In the genomic region with DNA sequence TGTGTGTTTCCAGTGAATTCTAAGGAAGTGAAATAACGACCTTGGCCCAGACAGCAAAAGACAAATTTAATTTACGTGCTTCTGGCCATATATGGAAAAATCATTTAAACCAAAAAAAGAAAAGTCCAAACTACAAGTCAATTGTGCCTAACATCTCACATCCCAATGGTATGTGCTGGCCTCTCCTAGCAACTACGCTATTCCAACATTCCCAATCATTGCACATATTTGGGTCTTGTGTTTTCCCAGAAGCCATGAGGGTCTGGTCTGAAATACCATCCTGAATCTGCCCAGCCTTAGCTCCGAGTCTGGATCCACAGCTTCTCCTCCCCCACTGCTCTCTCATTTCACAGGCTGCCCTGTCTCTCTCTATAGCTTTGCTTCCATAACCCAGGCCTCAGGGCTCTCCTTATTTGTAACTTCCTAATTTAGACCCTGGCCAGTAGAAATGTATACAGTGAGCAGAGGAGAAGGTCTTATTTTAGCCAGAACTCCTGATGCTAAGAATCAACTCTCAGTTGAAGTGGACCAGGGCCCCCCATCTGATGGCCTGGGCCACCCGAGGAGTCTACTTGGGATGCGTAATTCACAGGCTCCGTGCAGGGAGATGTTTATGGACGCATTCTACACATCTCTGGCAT, we compare ENCODE assay signal across 16 cellular contexts.
DNase-seq lines count a peak whose midpoint lies in the region; ATAC-seq and TF ChIP-seq lines count a peak whose summit lies in the region.
"Had no signal": no experiment of that assay in that cellular context is flagged by ENCODE, and none has a peak within 500 bp of the region (broad histone marks: within the 10 kb centered on the region; RNA-seq: fewer than 3 reads in every experiment).

No MANE protein-coding gene starts in this region.

- intact Hi-C loops in tibial artery (cut with DNase I; ENCODE audit: low total_unique reads): no loop called here

- H3K4me3 Mint-ChIP-seq in neural progenitor cell: no peak overlapping the region
- H3K4me3 Mint-ChIP-seq: B cell; CD4-positive, alpha-beta T cell had no signal

- H3K27ac Mint-ChIP-seq in neural progenitor cell: peak overlapping the region; percentile 88
- H3K27ac Mint-ChIP-seq: B cell; CD4-positive, alpha-beta T cell had no signal

- TF ChIP-seq CTCF in neural progenitor cell (IDR thresholded peaks at IDR 0.05) (no peak), thoracic aorta (IDR thresholded peaks at IDR 0.05) (no peak), MM.1S (IDR thresholded peaks at IDR 0.05; ENCODE audit: low read length) (no peak), tibial artery (IDR thresholded peaks at IDR 0.05) (no peak)

- H3K27me3 Mint-ChIP-seq in neural progenitor cell (ENCODE audit: insufficient read depth, low read depth): peaks cover 5% of the 10 kb centered on the region

- DNase-seq in ELF-1 (ENCODE audit: low read depth, low spot score) (peak; percentile 14), ecto neural progenitor cell (ENCODE audit: low spot score) (peak; percentile 43), neural progenitor cell (ENCODE audit: low spot score) (no peak), thoracic aorta (ENCODE audit: low spot score) (no peak), MM.1S (no peak), KBM-7 (no peak), tibial artery (no peak)
- DNase-seq: C1 segment of cervical spinal cord; CD4-positive, alpha-beta T cell; COR-L47; DMS153; DMS79 treated with DMSO at 0.1 percent for 48 hours; GF-D8; GM23248; IMR-90 had no signal

- H3K36me3 ChIP-seq in neural progenitor cell (no peaks in the 10 kb centered on the region), thoracic aorta (no peaks in the 10 kb centered on the region), MM.1S (replicated peaks; ENCODE audit: insufficient read depth, low read length) (no peaks in the 10 kb centered on the region), tibial artery (no peaks in the 10 kb centered on the region)

- H3K4me2 ChIP-seq in neural progenitor cell (no peak overlapping the region), MM.1S (ENCODE audit: low read depth, low read length) (no peak overlapping the region)

- no peaks in the 10 kb centered on the region for H3K36me3 Mint-ChIP-seq in neural progenitor cell

- H3K79me2 ChIP-seq in neural progenitor cell (ENCODE audit: low read depth): no peaks in the 10 kb centered on the region
- H3K79me2 ChIP-seq in MM.1S (ENCODE audit: low read length): no peaks in the 10 kb centered on the region

- H3K27ac ChIP-seq in neural progenitor cell (no peak overlapping the region), thoracic aorta (peak overlapping the region; percentile 43 to 47), MM.1S (ENCODE audit: low read length) (no peak overlapping the region), tibial artery (no peak overlapping the region)
- H3K27ac ChIP-seq: GM23248 had no signal

- no peaks in the 10 kb centered on the region for H3F3A ChIP-seq in neural progenitor cell (ENCODE audit: low read depth)
- no peaks in the 10 kb centered on the region for H3F3A ChIP-seq in MM.1S (ENCODE audit: insufficient read depth, low read length)

- peaks cover 49% of the 10 kb centered on the region for H3K4me1 Mint-ChIP-seq in neural progenitor cell
- H3K4me1 Mint-ChIP-seq: B cell had no signal

- H3K9ac ChIP-seq in neural progenitor cell (no peak overlapping the region), MM.1S (ENCODE audit: low read length) (no peak overlapping the region)
- H3K9ac ChIP-seq: GM23248 had no signal

- H3K27me3 ChIP-seq in neural progenitor cell (no peaks in the 10 kb centered on the region), thoracic aorta (replicated peaks; ENCODE audit: insufficient read depth) (no peaks in the 10 kb centered on the region), MM.1S (replicated peaks; ENCODE audit: insufficient read depth, low read length) (no peaks in the 10 kb centered on the region), tibial artery (no peaks in the 10 kb centered on the region)

- no peak for ATAC-seq in thoracic aorta (ENCODE audit: insufficient number of reproducible peaks, low FRiP score, low read depth)

- H2AFZ ChIP-seq in neural progenitor cell (replicated peaks): no peak overlapping the region
- H2AFZ ChIP-seq in MM.1S (ENCODE audit: low read length): no peak overlapping the region
- H2AFZ ChIP-seq: GM23248 had no signal

- H3K4me1 ChIP-seq in neural progenitor cell (peaks cover 15% of the 10 kb centered on the region), thoracic aorta (ENCODE audit: control insufficient read depth in 1 of 2, low read depth in 2 of 2) (peaks cover 12 to 47% of the 10 kb centered on the region in 2 donors), MM.1S (ENCODE audit: low read length) (no peaks in the 10 kb centered on the region), tibial artery (peaks cover 0 to 23% (median 6%) of the 10 kb centered on the region in 4 donors)

- no peaks in the 10 kb centered on the region for H4K20me1 ChIP-seq in neural progenitor cell (ENCODE audit: low read depth)
- H4K20me1 ChIP-seq in MM.1S (ENCODE audit: insufficient read depth, low read length): no peaks in the 10 kb centered on the region

- H3K9me3 ChIP-seq in neural progenitor cell (ENCODE audit: low read depth) (no peaks in the 10 kb centered on the region), thoracic aorta (no peaks in the 10 kb centered on the region), MM.1S (replicated peaks; ENCODE audit: insufficient read depth, low read length) (no peaks in the 10 kb centered on the region), tibial artery (no peaks in the 10 kb centered on the region)

- H3K9me3 Mint-ChIP-seq in neural progenitor cell: no peaks in the 10 kb centered on the region
- H3K9me3 Mint-ChIP-seq: CD4-positive, alpha-beta T cell had no signal

- H3K4me3 ChIP-seq in neural progenitor cell (no peak overlapping the region), thoracic aorta (no peak overlapping the region), MM.1S (ENCODE audit: low read length) (no peak overlapping the region), tibial artery (no peak overlapping the region)
- H3K4me3 ChIP-seq: GM23248 had no signal

- no peaks in the 10 kb centered on the region for H3K9me2 ChIP-seq in MM.1S (replicated peaks; ENCODE audit: insufficient read depth, low read length)

- in situ Hi-C loops in KBM-7 (cut with MboI; ENCODE audit: low pct_unique_long_range_greater_than_20kb, low sequenced_read_pairs): no loop called here

Comparison
In these comparisons a context has a peak if more than half of its experiments do, and no peak if none do; other contexts are left out.
1. DNase-seq: peak in ELF-1 (single experiment) and ecto neural progenitor cell (single experiment); none in neural progenitor cell (single experiment), thoracic aorta (single experiment), MM.1S (single experiment), KBM-7 (single experiment) and tibial artery (0 of 2).
2. H3K27ac ChIP-seq: peak in thoracic aorta (2 of 2); none in neural progenitor cell (single experiment), MM.1S (single experiment) and tibial artery (0 of 2).